In genomic region chrX:22081475-22082092, GRCh38 we compare ENCODE assay signal across 8 cellular contexts. TPM values are rescaled to one million over a fixed set of nuclear protein-coding genes. Genes with fewer than 3 reads are reported as not detected.
DNase-seq lines count a peak whose midpoint lies in the region; ATAC-seq lines count a peak whose summit lies in the region.

No MANE protein-coding gene starts in this region.

- peak; percentile 35 for DNase-seq in SIG-M5 treated with dmso at 0.1 percent for 504 hours (lab: John Stamatoyannopoulos, UW; ENCODE audit: unreplicated experiment)
- DNase-seq in SIG-M5 (lab: John Stamatoyannopoulos, UW), result no peak
- DNase-seq in SJSA1 (ENCODE audit: low read depth in 1 of 2, low spot score in 2 of 2), result peak; percentile 26 to 49
- DNase-seq in activated naive CD8-positive, alpha-beta T cell treated with anti-CD3 and anti-CD28 coated beads, Interleukin-2, amount 50 U/mL, for 16 hours (ENCODE audit: low read depth, low spot score), result peak; percentile 13
- peak; percentile 16 for DNase-seq in iPS DF 4.7 (ENCODE audit: extremely low read depth, low spot score)
- DNase-seq in stimulated activated CD4-positive, alpha-beta T cell treated with anti-CD3 and anti-CD28 coated beads, TNF-alpha, amount 100 ng/mL, for 48 hours (ENCODE audit: low read depth in 3 of 3), result peak in 2 of 3 donors; percentile 22 to 62
- DNase-seq in DMS153 (lab: John Stamatoyannopoulos, UW), result no peak

- H3K9me3 ChIP-seq in SJSA1 (replicated peaks), result no peaks in the 10 kb centered on the region

- no peaks in the 10 kb centered on the region for H3K27me3 ChIP-seq in SJSA1 (replicated peaks)

- H3K27ac ChIP-seq in SJSA1, result no peak overlapping the region

- no peaks in the 10 kb centered on the region for H3K4me1 ChIP-seq in SJSA1 (replicated peaks)

- ATAC-seq in HG03135 (IDR thresholded peaks at IDR 0.05; ENCODE audit: unreplicated experiment), result peak; percentile 86

- no peak overlapping the region for H3K4me3 ChIP-seq in SJSA1

- H3K36me3 ChIP-seq in SJSA1, result no peaks in the 10 kb centered on the region

RNA-seq across cellular contexts. Expression of gene PHEX, which starts 49.5 kb away (rescaled TPM):
- total RNA-seq in SJSA1 (2014; rRNA removed; shearing (Covaris generic)), result 0.16 TPM in 1 of 2 replicates, not detected in the other

Comparison
In these comparisons a context has a peak if more than half of its experiments do, and no peak if none do; other contexts are left out.
1. DNase-seq: peak in SIG-M5 treated with dmso at 0.1 percent for 504 hours (single experiment), SJSA1 (2 of 2), activated naive CD8-positive, alpha-beta T cell treated with anti-CD3 and anti-CD28 coated beads, Interleukin-2, amount 50 U/mL, for 16 hours (single experiment), iPS DF 4.7 (single experiment) and stimulated activated CD4-positive, alpha-beta T cell treated with anti-CD3 and anti-CD28 coated beads, TNF-alpha, amount 100 ng/mL, for 48 hours (2 of 3); none in SIG-M5 (single experiment) and DMS153 (single experiment).